1 cellular context compared by ENCODE assay signal in the genomic region with DNA sequence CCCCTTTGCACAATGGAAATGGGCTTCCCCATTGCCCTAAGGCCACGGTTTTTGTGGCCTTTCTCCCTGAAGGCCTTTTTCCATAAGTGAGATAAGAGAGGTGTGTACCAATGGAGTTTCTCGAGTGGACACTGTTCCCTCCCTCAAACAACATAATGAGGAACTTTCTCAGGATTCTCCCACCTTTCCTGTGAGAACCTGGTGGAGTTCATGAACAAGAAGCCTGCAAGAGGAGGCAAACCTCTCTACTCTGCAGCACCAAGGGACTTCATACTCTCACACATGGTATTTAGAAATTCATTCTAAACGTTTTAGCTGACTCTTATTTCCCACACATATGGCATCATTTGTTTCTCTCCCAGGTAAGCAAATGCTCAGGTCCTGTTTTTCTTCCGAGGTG.
TF ChIP-seq lines count a peak whose summit lies in the region.

No MANE protein-coding gene starts in this region.

TF ChIP-seq in K562, 482 proteins besides CTCF, POLR2A, EP300 and RAD21 (continued from another document):
- TF ChIP-seq, protein P1, sequence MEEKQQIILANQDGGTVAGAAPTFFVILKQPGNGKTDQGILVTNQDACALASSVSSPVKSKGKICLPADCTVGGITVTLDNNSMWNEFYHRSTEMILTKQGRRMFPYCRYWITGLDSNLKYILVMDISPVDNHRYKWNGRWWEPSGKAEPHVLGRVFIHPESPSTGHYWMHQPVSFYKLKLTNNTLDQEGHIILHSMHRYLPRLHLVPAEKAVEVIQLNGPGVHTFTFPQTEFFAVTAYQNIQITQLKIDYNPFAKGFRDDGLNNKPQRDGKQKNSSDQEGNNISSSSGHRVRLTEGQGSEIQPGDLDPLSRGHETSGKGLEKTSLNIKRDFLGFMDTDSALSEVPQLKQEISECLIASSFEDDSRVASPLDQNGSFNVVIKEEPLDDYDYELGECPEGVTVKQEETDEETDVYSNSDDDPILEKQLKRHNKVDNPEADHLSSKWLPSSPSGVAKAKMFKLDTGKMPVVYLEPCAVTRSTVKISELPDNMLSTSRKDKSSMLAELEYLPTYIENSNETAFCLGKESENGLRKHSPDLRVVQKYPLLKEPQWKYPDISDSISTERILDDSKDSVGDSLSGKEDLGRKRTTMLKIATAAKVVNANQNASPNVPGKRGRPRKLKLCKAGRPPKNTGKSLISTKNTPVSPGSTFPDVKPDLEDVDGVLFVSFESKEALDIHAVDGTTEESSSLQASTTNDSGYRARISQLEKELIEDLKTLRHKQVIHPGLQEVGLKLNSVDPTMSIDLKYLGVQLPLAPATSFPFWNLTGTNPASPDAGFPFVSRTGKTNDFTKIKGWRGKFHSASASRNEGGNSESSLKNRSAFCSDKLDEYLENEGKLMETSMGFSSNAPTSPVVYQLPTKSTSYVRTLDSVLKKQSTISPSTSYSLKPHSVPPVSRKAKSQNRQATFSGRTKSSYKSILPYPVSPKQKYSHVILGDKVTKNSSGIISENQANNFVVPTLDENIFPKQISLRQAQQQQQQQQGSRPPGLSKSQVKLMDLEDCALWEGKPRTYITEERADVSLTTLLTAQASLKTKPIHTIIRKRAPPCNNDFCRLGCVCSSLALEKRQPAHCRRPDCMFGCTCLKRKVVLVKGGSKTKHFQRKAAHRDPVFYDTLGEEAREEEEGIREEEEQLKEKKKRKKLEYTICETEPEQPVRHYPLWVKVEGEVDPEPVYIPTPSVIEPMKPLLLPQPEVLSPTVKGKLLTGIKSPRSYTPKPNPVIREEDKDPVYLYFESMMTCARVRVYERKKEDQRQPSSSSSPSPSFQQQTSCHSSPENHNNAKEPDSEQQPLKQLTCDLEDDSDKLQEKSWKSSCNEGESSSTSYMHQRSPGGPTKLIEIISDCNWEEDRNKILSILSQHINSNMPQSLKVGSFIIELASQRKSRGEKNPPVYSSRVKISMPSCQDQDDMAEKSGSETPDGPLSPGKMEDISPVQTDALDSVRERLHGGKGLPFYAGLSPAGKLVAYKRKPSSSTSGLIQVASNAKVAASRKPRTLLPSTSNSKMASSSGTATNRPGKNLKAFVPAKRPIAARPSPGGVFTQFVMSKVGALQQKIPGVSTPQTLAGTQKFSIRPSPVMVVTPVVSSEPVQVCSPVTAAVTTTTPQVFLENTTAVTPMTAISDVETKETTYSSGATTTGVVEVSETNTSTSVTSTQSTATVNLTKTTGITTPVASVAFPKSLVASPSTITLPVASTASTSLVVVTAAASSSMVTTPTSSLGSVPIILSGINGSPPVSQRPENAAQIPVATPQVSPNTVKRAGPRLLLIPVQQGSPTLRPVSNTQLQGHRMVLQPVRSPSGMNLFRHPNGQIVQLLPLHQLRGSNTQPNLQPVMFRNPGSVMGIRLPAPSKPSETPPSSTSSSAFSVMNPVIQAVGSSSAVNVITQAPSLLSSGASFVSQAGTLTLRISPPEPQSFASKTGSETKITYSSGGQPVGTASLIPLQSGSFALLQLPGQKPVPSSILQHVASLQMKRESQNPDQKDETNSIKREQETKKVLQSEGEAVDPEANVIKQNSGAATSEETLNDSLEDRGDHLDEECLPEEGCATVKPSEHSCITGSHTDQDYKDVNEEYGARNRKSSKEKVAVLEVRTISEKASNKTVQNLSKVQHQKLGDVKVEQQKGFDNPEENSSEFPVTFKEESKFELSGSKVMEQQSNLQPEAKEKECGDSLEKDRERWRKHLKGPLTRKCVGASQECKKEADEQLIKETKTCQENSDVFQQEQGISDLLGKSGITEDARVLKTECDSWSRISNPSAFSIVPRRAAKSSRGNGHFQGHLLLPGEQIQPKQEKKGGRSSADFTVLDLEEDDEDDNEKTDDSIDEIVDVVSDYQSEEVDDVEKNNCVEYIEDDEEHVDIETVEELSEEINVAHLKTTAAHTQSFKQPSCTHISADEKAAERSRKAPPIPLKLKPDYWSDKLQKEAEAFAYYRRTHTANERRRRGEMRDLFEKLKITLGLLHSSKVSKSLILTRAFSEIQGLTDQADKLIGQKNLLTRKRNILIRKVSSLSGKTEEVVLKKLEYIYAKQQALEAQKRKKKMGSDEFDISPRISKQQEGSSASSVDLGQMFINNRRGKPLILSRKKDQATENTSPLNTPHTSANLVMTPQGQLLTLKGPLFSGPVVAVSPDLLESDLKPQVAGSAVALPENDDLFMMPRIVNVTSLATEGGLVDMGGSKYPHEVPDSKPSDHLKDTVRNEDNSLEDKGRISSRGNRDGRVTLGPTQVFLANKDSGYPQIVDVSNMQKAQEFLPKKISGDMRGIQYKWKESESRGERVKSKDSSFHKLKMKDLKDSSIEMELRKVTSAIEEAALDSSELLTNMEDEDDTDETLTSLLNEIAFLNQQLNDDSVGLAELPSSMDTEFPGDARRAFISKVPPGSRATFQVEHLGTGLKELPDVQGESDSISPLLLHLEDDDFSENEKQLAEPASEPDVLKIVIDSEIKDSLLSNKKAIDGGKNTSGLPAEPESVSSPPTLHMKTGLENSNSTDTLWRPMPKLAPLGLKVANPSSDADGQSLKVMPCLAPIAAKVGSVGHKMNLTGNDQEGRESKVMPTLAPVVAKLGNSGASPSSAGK (IDR thresholded peaks at IDR 0.05) = 0 out of 2 replicates have a peak, but pooled peaks have one; percentile 41
- TF ChIP-seq ZNF75A (CRISPR knock-in tag; IDR thresholded peaks at IDR 0.05) = peak; percentile 95
- no peak for TF ChIP-seq SAP30 (IDR thresholded peaks at IDR 0.05; ENCODE audit: borderline replicate concordance, insufficient read depth, low read depth, low read length, poor library complexity, severe bottlenecking)
- TF ChIP-seq, protein P2, sequence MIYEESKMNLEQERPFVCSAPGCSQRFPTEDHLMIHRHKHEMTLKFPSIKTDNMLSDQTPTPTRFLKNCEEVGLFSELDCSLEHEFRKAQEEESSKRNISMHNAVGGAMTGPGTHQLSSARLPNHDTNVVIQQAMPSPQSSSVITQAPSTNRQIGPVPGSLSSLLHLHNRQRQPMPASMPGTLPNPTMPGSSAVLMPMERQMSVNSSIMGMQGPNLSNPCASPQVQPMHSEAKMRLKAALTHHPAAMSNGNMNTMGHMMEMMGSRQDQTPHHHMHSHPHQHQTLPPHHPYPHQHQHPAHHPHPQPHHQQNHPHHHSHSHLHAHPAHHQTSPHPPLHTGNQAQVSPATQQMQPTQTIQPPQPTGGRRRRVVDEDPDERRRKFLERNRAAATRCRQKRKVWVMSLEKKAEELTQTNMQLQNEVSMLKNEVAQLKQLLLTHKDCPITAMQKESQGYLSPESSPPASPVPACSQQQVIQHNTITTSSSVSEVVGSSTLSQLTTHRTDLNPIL (CRISPR knock-in tag; IDR thresholded peaks at IDR 0.05) = no peak
- TF ChIP-seq, protein P3, sequence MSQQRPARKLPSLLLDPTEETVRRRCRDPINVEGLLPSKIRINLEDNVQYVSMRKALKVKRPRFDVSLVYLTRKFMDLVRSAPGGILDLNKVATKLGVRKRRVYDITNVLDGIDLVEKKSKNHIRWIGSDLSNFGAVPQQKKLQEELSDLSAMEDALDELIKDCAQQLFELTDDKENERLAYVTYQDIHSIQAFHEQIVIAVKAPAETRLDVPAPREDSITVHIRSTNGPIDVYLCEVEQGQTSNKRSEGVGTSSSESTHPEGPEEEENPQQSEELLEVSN (IDR thresholded peaks at IDR 0.05; ENCODE audit: borderline replicate concordance in 1 of 2, extremely low read depth in 1 of 2, insufficient read depth in 1 of 2, insufficient read length in 1 of 2, low read depth in 1 of 2, low read length in 1 of 2, poor library complexity in 1 of 2, severe bottlenecking in 1 of 2) = peak in 1 of 2 experiments; percentile 37
- TF ChIP-seq, protein P4, sequence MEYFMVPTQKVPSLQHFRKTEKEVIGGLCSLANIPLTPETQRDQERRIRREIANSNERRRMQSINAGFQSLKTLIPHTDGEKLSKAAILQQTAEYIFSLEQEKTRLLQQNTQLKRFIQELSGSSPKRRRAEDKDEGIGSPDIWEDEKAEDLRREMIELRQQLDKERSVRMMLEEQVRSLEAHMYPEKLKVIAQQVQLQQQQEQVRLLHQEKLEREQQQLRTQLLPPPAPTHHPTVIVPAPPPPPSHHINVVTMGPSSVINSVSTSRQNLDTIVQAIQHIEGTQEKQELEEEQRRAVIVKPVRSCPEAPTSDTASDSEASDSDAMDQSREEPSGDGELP (CRISPR knock-in tag; IDR thresholded peaks at IDR 0.05; ENCODE audit: borderline replicate concordance) = no peak
